1 cellular context compared by ENCODE assay signal in genomic region chr20:25539742-25540201, GRCh38.
TF ChIP-seq lines count a peak whose summit lies in the region.

No MANE protein-coding gene starts in this region.

TF ChIP-seq in GM23338, 12 proteins besides CTCF, POLR2A, EP300 and RAD21 (continued from another document):
- TF ChIP-seq ZNF462 (CRISPR knock-in tag; IDR thresholded peaks at IDR 0.05): no peak
